ENCODE assay signal across 8 cellular contexts in genomic region chr11:130434521-130435223, GRCh38. TPM values are rescaled to one million over a fixed set of nuclear protein-coding genes. Genes with fewer than 3 reads are reported as not detected.
DNase-seq lines count a peak whose midpoint lies in the region; ATAC-seq and TF ChIP-seq lines count a peak whose summit lies in the region.

No MANE protein-coding gene starts in this region.

- TF ChIP-seq CTCF in GM10266 (IDR thresholded peaks at IDR 0.05; ENCODE audit: control insufficient read depth, insufficient read depth, low read depth, missing control alignments) (peak; percentile 85), ovary (IDR thresholded peaks at IDR 0.05) (peak; percentile 74 to 85 (median 75)), type B pancreatic cell (conservative IDR thresholded peaks at IDR 0.05) (peak; percentile 78)

- no peaks in the 10 kb centered on the region for H3K27me3 ChIP-seq in ovary

- ATAC-seq in HG02571 (IDR thresholded peaks at IDR 0.05; ENCODE audit: unreplicated experiment) = peak; percentile 93
- ATAC-seq in activated naive CD8-positive, alpha-beta T cell treated with anti-CD3 and anti-CD28 coated beads, Interleukin-2, amount 50 U/mL, for 24 hours = peak; percentile 83
- peak; percentile 94 for ATAC-seq in Right ventricle myocardium superior (ENCODE audit: poor library complexity)

- peaks cover 2% of the 10 kb centered on the region for H3K4me1 ChIP-seq in ovary (ENCODE audit: insufficient read depth)

- WGBS in ovary, 3 donors = 0 to 1% (median 0%) methylated on average over 20 of the region's 20 CpGs

- no peak overlapping the region for H3K27ac Mint-ChIP-seq in activated naive CD8-positive, alpha-beta T cell treated with anti-CD3 and anti-CD28 coated beads, Interleukin-2, amount 50 U/mL, for 24 hours
- H3K27ac Mint-ChIP-seq in type B pancreatic cell = no peak overlapping the region

- no peaks in the 10 kb centered on the region for H3K36me3 Mint-ChIP-seq in activated naive CD8-positive, alpha-beta T cell treated with anti-CD3 and anti-CD28 coated beads, Interleukin-2, amount 50 U/mL, for 24 hours (ENCODE audit: low read depth)
- no peaks in the 10 kb centered on the region for H3K36me3 Mint-ChIP-seq in type B pancreatic cell

- H3K4me3 ChIP-seq in ovary = peak overlapping the region; percentile 38

- DNase-seq in GM10266 (ENCODE audit: extremely low spot score) = peak; percentile 78
- DNase-seq in NAMALWA (ENCODE audit: low spot score) = peak; percentile 90
- DNase-seq in SKM-1 (lab: John Stamatoyannopoulos, UW; ENCODE audit: unreplicated experiment) = peak; percentile 69
- DNase-seq in activated naive CD8-positive, alpha-beta T cell treated with anti-CD3 and anti-CD28 coated beads, Interleukin-2, amount 50 U/mL, for 24 hours = peak; percentile 64
- peak; percentile 81 for DNase-seq in Right ventricle myocardium superior
- DNase-seq in ovary = peak; percentile 68 to 79 (median 76)
- peak; percentile 79 for DNase-seq in type B pancreatic cell (ENCODE audit: extremely low spot score, unreplicated experiment)

- no peaks in the 10 kb centered on the region for H3K36me3 ChIP-seq in ovary

- H3K27ac ChIP-seq in ovary = peak overlapping the region; percentile 18 to 39

- TF ChIP-seq POLR2A in ovary (IDR thresholded peaks at IDR 0.05) = no peak

- H3K4me3 Mint-ChIP-seq in activated naive CD8-positive, alpha-beta T cell treated with anti-CD3 and anti-CD28 coated beads, Interleukin-2, amount 50 U/mL, for 24 hours = no peak overlapping the region
- no peak overlapping the region for H3K4me3 Mint-ChIP-seq in type B pancreatic cell

- no peaks in the 10 kb centered on the region for H3K9me3 Mint-ChIP-seq in activated naive CD8-positive, alpha-beta T cell treated with anti-CD3 and anti-CD28 coated beads, Interleukin-2, amount 50 U/mL, for 24 hours
- no peaks in the 10 kb centered on the region for H3K9me3 Mint-ChIP-seq in type B pancreatic cell

- H3K4me1 Mint-ChIP-seq in activated naive CD8-positive, alpha-beta T cell treated with anti-CD3 and anti-CD28 coated beads, Interleukin-2, amount 50 U/mL, for 24 hours = peaks cover 9% of the 10 kb centered on the region
- no peaks in the 10 kb centered on the region for H3K4me1 Mint-ChIP-seq in type B pancreatic cell (ENCODE audit: unreplicated experiment)

- no peak for TF ChIP-seq EP300 in ovary (IDR thresholded peaks at IDR 0.05)

- intact Hi-C loops in Right ventricle myocardium superior (cut with DNase I) = loop anchor here (1.0 kb wide), 1 partner anchor 428 kb away; no protein-coding TSS in a partner anchor
- intact Hi-C loops in ovary (cut with DNase I) = loop anchor here (1.0 to 10.0 kb wide), 5 partner anchors 222 to 460 kb away; no protein-coding TSS in a partner anchor

- H3K27me3 Mint-ChIP-seq in activated naive CD8-positive, alpha-beta T cell treated with anti-CD3 and anti-CD28 coated beads, Interleukin-2, amount 50 U/mL, for 24 hours = peaks cover 19% of the 10 kb centered on the region
- peaks cover 24% of the 10 kb centered on the region for H3K27me3 Mint-ChIP-seq in type B pancreatic cell

- no peaks in the 10 kb centered on the region for H3K9me3 ChIP-seq in ovary

RNA-seq across cellular contexts. Expression of gene ADAMTS8, which starts 6.3 kb away (rescaled TPM):
- 0.48 TPM for total RNA-seq in Right ventricle myocardium superior
- 1 to 10 TPM in 4 of 7 donors, under 1 TPM in 3; 0.24 to 2.1 (median 1.1) TPM for total RNA-seq in ovary
- polyA plus RNA-seq in ovary = 1 to 10 TPM in 1 of 2 donors, under 1 TPM in 1; 0.51 to 1.8 TPM
- 0.10 and 4.8 TPM in 2 replicates for total RNA-seq in type B pancreatic cell (ENCODE audit: low replicate concordance)

RNA-seq across cellular contexts. Expression of gene ADAMTS15, which starts 13.8 kb away (rescaled TPM):
- 43.5 TPM for total RNA-seq in Right ventricle myocardium superior
- total RNA-seq in ovary = 1 to 10 TPM in 6 of 7 donors, under 1 TPM in 1; 0.95 to 7.2 (median 3.4) TPM
- polyA plus RNA-seq in ovary = 1 to 10 TPM; 1.2 to 2.7 TPM
- total RNA-seq in type B pancreatic cell (ENCODE audit: low replicate concordance) = 2.3 and 22.0 TPM in 2 replicates

Comparison
In these comparisons a context has a peak if more than half of its experiments do, and no peak if none do; other contexts are left out.
1. Peak in every context shown above with its lines: DNase-seq, ATAC-seq, H3K4me3 ChIP-seq and H3K27ac ChIP-seq.